In genomic region chr6:119259027-119259426, GRCh38 we compare ENCODE assay signal across 17 cellular contexts.
DNase-seq lines count a peak whose midpoint lies in the region; ATAC-seq, FAIRE-seq and TF ChIP-seq lines count a peak whose summit lies in the region.
"Had no signal": no experiment of that assay in that cellular context is flagged by ENCODE, and none has a peak within 500 bp of the region (broad histone marks: within the 10 kb centered on the region; RNA-seq: fewer than 3 reads in every experiment).

No MANE protein-coding gene starts in this region.

- DNase-seq in body of pancreas, result no peak
- DNase-seq in stimulated activated effector memory CD8-positive, alpha-beta T cell treated with anti-CD3 and anti-CD28 coated beads, Interleukin-12 subunit alpha, Interleukin-12 subunit beta, amount 100 ng/mL, for 72 hours (ENCODE audit: low spot score in 2 of 2), result no peak
- DNase-seq in frontal cortex (ENCODE audit: low spot score in 2 of 2), result no peak
- no peak for DNase-seq in NK-92 treated with Interleukin-12 subunit alpha and Interleukin-12 subunit beta, amount 100 ng/mL, for 24 hours (lab: John Stamatoyannopoulos, UW)
- DNase-seq in GDM1 (lab: John Stamatoyannopoulos, UW), result no peak
- DNase-seq: activated CD8-positive, alpha-beta memory T cell treated with anti-CD3 and anti-CD28 coated beads for 24 hours; C1 segment of cervical spinal cord; HCEC 1CT; IMR-90; NCI-H1092 treated with DMSO at 0.1 percent for 48 hours; sigmoid colon; stimulated activated CD4-positive, alpha-beta T cell treated with anti-CD3 and anti-CD28 coated beads, Interleukin-4, amount 100 ng/mL, for 1 hour had no signal

- H3K27ac Mint-ChIP-seq in stimulated activated effector memory CD8-positive, alpha-beta T cell treated with anti-CD3 and anti-CD28 coated beads, Interleukin-12 subunit alpha, Interleukin-12 subunit beta, amount 100 ng/mL, for 72 hours, result no peak overlapping the region

- H3K4me1 ChIP-seq in body of pancreas, result peaks cover 25% of the 10 kb centered on the region
- H3K4me1 ChIP-seq: SJSA1 had no signal

- no peaks in the 10 kb centered on the region for H3K9me3 ChIP-seq in body of pancreas
- H3K9me3 ChIP-seq: sigmoid colon, SJSA1, tibial nerve had no signal

- H3K27me3 ChIP-seq in body of pancreas, result no peaks in the 10 kb centered on the region
- H3K27me3 ChIP-seq: sigmoid colon, SJSA1, tibial nerve had no signal

- no peaks in the 10 kb centered on the region for H3K9me3 Mint-ChIP-seq in stimulated activated effector memory CD8-positive, alpha-beta T cell treated with anti-CD3 and anti-CD28 coated beads, Interleukin-12 subunit alpha, Interleukin-12 subunit beta, amount 100 ng/mL, for 72 hours
- H3K9me3 Mint-ChIP-seq: neural crest cell had no signal

- peak; percentile 57 for ATAC-seq in GM19023 (IDR thresholded peaks at IDR 0.05; ENCODE audit: unreplicated experiment)
- ATAC-seq in HG03039 (IDR thresholded peaks at IDR 0.05; ENCODE audit: unreplicated experiment), result peak; percentile 59
- peak; percentile 81 for ATAC-seq in body of pancreas
- ATAC-seq in stimulated activated effector memory CD8-positive, alpha-beta T cell treated with anti-CD3 and anti-CD28 coated beads, Interleukin-12 subunit alpha, Interleukin-12 subunit beta, amount 100 ng/mL, for 72 hours, result peak; percentile 67

- H3K36me3 Mint-ChIP-seq in stimulated activated effector memory CD8-positive, alpha-beta T cell treated with anti-CD3 and anti-CD28 coated beads, Interleukin-12 subunit alpha, Interleukin-12 subunit beta, amount 100 ng/mL, for 72 hours, result peaks cover 3% of the 10 kb centered on the region

- intact Hi-C loops in body of pancreas (cut with DNase I), result no loop called here

- FAIRE-seq in frontal cortex (lab: Jason Lieb, UNC), result no peak

- WGBS in body of pancreas, 2 donors, result 12 to 19% methylated on average over 1 of the region's 1 CpG

- no peaks in the 10 kb centered on the region for H3K36me3 ChIP-seq in body of pancreas (replicated peaks in 1 of 2; ENCODE audit: insufficient read depth in 1 of 2, low read depth in 2 of 2)
- H3K36me3 ChIP-seq: sigmoid colon, SJSA1 had no signal

- H3K4me3 ChIP-seq in body of pancreas, result no peak overlapping the region
- H3K4me3 ChIP-seq: sigmoid colon, SJSA1, tibial nerve had no signal

- no peak overlapping the region for H3K4me3 Mint-ChIP-seq in stimulated activated effector memory CD8-positive, alpha-beta T cell treated with anti-CD3 and anti-CD28 coated beads, Interleukin-12 subunit alpha, Interleukin-12 subunit beta, amount 100 ng/mL, for 72 hours
- H3K4me3 Mint-ChIP-seq: neural crest cell had no signal

- H3K27ac ChIP-seq in body of pancreas, result peak overlapping the region in 1 of 4 donors; percentile 32
- H3K27ac ChIP-seq: sigmoid colon, SJSA1, tibial nerve had no signal

- TF ChIP-seq CTCF in body of pancreas (IDR thresholded peaks at IDR 0.05), result no peak

- TF ChIP-seq POLR2A in body of pancreas (IDR thresholded peaks at IDR 0.05), result no peak

- peaks cover 22% of the 10 kb centered on the region for H3K4me1 Mint-ChIP-seq in stimulated activated effector memory CD8-positive, alpha-beta T cell treated with anti-CD3 and anti-CD28 coated beads, Interleukin-12 subunit alpha, Interleukin-12 subunit beta, amount 100 ng/mL, for 72 hours
- H3K4me1 Mint-ChIP-seq: neural crest cell had no signal
